ENCODE assay signal across 1 cellular context in genomic region chr19:45770192-45771101, GRCh38.
TF ChIP-seq lines count a peak whose summit lies in the region.

No MANE protein-coding gene starts in this region.

TF ChIP-seq in K562, 482 proteins besides CTCF, POLR2A, EP300 and RAD21 (continued from another document and continues in another):
- TF ChIP-seq TSHZ1 (CRISPR knock-in tag; IDR thresholded peaks at IDR 0.05) (no peak), MTF1 (CRISPR knock-in tag; IDR thresholded peaks at IDR 0.05; ENCODE audit: borderline replicate concordance) (no peak), SMARCC2 (IDR thresholded peaks at IDR 0.05; ENCODE audit: low read depth) (no peak), ZBTB8A (IDR thresholded peaks at IDR 0.05; ENCODE audit: partially characterized antibody) (no peak), NR3C1 (CRISPR knock-in tag; IDR thresholded peaks at IDR 0.05) (no peak), ZNF263 (CRISPR knock-in tag; IDR thresholded peaks at IDR 0.05; ENCODE audit: borderline replicate concordance) (peak; percentile 26; the same call in 1 of the 2 replicates), SLC30A9 (CRISPR knock-in tag; IDR thresholded peaks at IDR 0.05) (no peak), SMC3 (conservative IDR thresholded peaks at IDR 0.05; ENCODE audit: insufficient read depth, low read depth, low read length) (no peak; the same call in 1 of the 2 replicates), ZNF778 (CRISPR knock-in tag; IDR thresholded peaks at IDR 0.05) (no peak), HLTF (IDR thresholded peaks at IDR 0.05) (no peak), ZNF77 (CRISPR knock-in tag; IDR thresholded peaks at IDR 0.05) (no peak), U2AF1 (optimal IDR thresholded peaks at IDR 0.05; ENCODE audit: low read depth, low read length) (peak; percentile 47), ZNF830 (CRISPR knock-in tag; IDR thresholded peaks at IDR 0.05) (peak; percentile 86; the same call in 1 of the 2 replicates), ZKSCAN3 (CRISPR knock-in tag; IDR thresholded peaks at IDR 0.05) (no peak), CREB5 (CRISPR knock-in tag; IDR thresholded peaks at IDR 0.05) (no peak), FOS (IDR thresholded peaks at IDR 0.05; ENCODE audit: extremely low read depth, insufficient read length) (peak; percentile 81), GTF2A2 (tag; IDR thresholded peaks at IDR 0.05) (no peak)
- TF ChIP-seq, protein P1, sequence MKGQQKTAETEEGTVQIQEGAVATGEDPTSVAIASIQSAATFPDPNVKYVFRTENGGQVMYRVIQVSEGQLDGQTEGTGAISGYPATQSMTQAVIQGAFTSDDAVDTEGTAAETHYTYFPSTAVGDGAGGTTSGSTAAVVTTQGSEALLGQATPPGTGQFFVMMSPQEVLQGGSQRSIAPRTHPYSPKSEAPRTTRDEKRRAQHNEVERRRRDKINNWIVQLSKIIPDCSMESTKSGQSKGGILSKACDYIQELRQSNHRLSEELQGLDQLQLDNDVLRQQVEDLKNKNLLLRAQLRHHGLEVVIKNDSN (CRISPR knock-in tag; IDR thresholded peaks at IDR 0.05): peak; percentile 56
- TF ChIP-seq, protein P2, sequence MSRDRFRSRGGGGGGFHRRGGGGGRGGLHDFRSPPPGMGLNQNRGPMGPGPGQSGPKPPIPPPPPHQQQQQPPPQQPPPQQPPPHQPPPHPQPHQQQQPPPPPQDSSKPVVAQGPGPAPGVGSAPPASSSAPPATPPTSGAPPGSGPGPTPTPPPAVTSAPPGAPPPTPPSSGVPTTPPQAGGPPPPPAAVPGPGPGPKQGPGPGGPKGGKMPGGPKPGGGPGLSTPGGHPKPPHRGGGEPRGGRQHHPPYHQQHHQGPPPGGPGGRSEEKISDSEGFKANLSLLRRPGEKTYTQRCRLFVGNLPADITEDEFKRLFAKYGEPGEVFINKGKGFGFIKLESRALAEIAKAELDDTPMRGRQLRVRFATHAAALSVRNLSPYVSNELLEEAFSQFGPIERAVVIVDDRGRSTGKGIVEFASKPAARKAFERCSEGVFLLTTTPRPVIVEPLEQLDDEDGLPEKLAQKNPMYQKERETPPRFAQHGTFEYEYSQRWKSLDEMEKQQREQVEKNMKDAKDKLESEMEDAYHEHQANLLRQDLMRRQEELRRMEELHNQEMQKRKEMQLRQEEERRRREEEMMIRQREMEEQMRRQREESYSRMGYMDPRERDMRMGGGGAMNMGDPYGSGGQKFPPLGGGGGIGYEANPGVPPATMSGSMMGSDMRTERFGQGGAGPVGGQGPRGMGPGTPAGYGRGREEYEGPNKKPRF (IDR thresholded peaks at IDR 0.05; ENCODE audit: low read depth, low read length): no peak
- TF ChIP-seq, protein P3, sequence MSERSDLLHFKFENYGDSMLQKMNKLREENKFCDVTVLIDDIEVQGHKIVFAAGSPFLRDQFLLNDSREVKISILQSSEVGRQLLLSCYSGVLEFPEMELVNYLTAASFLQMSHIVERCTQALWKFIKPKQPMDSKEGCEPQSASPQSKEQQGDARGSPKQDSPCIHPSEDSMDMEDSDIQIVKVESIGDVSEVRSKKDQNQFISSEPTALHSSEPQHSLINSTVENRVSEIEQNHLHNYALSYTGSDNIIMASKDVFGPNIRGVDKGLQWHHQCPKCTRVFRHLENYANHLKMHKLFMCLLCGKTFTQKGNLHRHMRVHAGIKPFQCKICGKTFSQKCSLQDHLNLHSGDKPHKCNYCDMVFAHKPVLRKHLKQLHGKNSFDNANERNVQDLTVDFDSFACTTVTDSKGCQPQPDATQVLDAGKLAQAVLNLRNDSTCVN (CRISPR knock-in tag; IDR thresholded peaks at IDR 0.05): 0 out of 2 replicates have a peak, but pooled peaks have one; percentile 72
- TF ChIP-seq, protein P4, sequence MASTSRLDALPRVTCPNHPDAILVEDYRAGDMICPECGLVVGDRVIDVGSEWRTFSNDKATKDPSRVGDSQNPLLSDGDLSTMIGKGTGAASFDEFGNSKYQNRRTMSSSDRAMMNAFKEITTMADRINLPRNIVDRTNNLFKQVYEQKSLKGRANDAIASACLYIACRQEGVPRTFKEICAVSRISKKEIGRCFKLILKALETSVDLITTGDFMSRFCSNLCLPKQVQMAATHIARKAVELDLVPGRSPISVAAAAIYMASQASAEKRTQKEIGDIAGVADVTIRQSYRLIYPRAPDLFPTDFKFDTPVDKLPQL (IDR thresholded peaks at IDR 0.05; ENCODE audit: extremely low read depth, insufficient read length): no peak
- TF ChIP-seq, protein P5, sequence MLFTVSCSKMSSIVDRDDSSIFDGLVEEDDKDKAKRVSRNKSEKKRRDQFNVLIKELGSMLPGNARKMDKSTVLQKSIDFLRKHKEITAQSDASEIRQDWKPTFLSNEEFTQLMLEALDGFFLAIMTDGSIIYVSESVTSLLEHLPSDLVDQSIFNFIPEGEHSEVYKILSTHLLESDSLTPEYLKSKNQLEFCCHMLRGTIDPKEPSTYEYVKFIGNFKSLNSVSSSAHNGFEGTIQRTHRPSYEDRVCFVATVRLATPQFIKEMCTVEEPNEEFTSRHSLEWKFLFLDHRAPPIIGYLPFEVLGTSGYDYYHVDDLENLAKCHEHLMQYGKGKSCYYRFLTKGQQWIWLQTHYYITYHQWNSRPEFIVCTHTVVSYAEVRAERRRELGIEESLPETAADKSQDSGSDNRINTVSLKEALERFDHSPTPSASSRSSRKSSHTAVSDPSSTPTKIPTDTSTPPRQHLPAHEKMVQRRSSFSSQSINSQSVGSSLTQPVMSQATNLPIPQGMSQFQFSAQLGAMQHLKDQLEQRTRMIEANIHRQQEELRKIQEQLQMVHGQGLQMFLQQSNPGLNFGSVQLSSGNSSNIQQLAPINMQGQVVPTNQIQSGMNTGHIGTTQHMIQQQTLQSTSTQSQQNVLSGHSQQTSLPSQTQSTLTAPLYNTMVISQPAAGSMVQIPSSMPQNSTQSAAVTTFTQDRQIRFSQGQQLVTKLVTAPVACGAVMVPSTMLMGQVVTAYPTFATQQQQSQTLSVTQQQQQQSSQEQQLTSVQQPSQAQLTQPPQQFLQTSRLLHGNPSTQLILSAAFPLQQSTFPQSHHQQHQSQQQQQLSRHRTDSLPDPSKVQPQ (CRISPR knock-in tag; IDR thresholded peaks at IDR 0.05; ENCODE audit: borderline replicate concordance): no peak
- TF ChIP-seq, protein P6, sequence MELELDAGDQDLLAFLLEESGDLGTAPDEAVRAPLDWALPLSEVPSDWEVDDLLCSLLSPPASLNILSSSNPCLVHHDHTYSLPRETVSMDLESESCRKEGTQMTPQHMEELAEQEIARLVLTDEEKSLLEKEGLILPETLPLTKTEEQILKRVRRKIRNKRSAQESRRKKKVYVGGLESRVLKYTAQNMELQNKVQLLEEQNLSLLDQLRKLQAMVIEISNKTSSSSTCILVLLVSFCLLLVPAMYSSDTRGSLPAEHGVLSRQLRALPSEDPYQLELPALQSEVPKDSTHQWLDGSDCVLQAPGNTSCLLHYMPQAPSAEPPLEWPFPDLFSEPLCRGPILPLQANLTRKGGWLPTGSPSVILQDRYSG (tag; conservative IDR thresholded peaks at IDR 0.05; ENCODE audit: low read depth): no peak
- TF ChIP-seq, protein P7, sequence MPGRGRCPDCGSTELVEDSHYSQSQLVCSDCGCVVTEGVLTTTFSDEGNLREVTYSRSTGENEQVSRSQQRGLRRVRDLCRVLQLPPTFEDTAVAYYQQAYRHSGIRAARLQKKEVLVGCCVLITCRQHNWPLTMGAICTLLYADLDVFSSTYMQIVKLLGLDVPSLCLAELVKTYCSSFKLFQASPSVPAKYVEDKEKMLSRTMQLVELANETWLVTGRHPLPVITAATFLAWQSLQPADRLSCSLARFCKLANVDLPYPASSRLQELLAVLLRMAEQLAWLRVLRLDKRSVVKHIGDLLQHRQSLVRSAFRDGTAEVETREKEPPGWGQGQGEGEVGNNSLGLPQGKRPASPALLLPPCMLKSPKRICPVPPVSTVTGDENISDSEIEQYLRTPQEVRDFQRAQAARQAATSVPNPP (IDR thresholded peaks at IDR 0.05; ENCODE audit: borderline replicate concordance, insufficient read depth, insufficient read length): no peak
- TF ChIP-seq, protein P8, sequence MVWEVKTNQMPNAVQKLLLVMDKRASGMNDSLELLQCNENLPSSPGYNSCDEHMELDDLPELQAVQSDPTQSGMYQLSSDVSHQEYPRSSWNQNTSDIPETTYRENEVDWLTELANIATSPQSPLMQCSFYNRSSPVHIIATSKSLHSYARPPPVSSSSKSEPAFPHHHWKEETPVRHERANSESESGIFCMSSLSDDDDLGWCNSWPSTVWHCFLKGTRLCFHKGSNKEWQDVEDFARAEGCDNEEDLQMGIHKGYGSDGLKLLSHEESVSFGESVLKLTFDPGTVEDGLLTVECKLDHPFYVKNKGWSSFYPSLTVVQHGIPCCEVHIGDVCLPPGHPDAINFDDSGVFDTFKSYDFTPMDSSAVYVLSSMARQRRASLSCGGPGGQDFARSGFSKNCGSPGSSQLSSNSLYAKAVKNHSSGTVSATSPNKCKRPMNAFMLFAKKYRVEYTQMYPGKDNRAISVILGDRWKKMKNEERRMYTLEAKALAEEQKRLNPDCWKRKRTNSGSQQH (CRISPR knock-in tag; IDR thresholded peaks at IDR 0.05): no peak
- TF ChIP-seq, protein P9, sequence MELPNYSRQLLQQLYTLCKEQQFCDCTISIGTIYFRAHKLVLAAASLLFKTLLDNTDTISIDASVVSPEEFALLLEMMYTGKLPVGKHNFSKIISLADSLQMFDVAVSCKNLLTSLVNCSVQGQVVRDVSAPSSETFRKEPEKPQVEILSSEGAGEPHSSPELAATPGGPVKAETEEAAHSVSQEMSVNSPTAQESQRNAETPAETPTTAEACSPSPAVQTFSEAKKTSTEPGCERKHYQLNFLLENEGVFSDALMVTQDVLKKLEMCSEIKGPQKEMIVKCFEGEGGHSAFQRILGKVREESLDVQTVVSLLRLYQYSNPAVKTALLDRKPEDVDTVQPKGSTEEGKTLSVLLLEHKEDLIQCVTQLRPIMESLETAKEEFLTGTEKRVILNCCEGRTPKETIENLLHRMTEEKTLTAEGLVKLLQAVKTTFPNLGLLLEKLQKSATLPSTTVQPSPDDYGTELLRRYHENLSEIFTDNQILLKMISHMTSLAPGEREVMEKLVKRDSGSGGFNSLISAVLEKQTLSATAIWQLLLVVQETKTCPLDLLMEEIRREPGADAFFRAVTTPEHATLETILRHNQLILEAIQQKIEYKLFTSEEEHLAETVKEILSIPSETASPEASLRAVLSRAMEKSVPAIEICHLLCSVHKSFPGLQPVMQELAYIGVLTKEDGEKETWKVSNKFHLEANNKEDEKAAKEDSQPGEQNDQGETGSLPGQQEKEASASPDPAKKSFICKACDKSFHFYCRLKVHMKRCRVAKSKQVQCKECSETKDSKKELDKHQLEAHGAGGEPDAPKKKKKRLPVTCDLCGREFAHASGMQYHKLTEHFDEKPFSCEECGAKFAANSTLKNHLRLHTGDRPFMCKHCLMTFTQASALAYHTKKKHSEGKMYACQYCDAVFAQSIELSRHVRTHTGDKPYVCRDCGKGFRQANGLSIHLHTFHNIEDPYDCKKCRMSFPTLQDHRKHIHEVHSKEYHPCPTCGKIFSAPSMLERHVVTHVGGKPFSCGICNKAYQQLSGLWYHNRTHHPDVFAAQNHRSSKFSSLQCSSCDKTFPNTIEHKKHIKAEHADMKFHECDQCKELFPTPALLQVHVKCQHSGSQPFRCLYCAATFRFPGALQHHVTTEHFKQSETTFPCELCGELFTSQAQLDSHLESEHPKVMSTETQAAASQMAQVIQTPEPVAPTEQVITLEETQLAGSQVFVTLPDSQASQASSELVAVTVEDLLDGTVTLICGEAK (IDR thresholded peaks at IDR 0.05): no peak
- TF ChIP-seq, protein P9 (CRISPR knock-in tag; IDR thresholded peaks at IDR 0.05): no peak
